Comparison of ENCODE assay signal across 19 cellular contexts in the genomic region with DNA sequence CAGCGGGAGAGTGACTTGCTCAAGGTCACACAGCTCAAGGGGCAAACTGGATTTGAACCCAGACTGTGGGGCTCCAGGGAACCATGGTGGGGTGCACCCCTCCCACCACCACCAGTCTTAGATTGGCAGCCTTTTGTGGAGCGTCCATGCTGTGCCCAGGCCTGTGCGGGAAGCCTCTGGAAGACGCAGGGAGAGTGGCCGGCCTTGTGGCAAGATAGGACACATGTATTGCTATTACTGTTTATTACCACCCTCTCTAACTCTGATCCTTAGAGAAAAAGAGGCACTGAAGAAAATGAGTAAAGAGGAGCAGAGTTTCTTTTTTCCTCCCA.
"Had no signal": no experiment of that assay in that cellular context is flagged by ENCODE, and none has a peak within 500 bp of the region (broad histone marks: within the 10 kb centered on the region; RNA-seq: fewer than 3 reads in every experiment).

No MANE protein-coding gene starts in this region.

- H3K4me3 Mint-ChIP-seq: dendritic cell treated with granulocyte-macrophage colony-stimulating factor and Interleukin-4, amounts not matched to agents 40 ng/mL and 50 ng/mL, for 4 days; stimulated activated memory B cell treated with anti-CD40 and anti-IgM and Interleukin-4, amounts not matched to agents 10 μg/mL and 1 μg/mL and 100 μg/mL, for 72 hours had no signal

- H3K36me3 ChIP-seq: ascending aorta, prostate gland, right lobe of liver, thoracic aorta, WERI-Rb-1 had no signal

- H3K27ac Mint-ChIP-seq: dendritic cell treated with granulocyte-macrophage colony-stimulating factor and Interleukin-4, amounts not matched to agents 40 ng/mL and 50 ng/mL, for 4 days; stimulated activated memory B cell treated with anti-CD40 and anti-IgM and Interleukin-4, amounts not matched to agents 10 μg/mL and 1 μg/mL and 100 μg/mL, for 72 hours had no signal

- H3K27ac ChIP-seq: ascending aorta, prostate gland, right lobe of liver, thoracic aorta, WERI-Rb-1 had no signal

- H3K9me3 Mint-ChIP-seq: dendritic cell treated with granulocyte-macrophage colony-stimulating factor and Interleukin-4, amounts not matched to agents 40 ng/mL and 50 ng/mL, for 4 days; stimulated activated memory B cell treated with anti-CD40 and anti-IgM and Interleukin-4, amounts not matched to agents 10 μg/mL and 1 μg/mL and 100 μg/mL, for 72 hours had no signal

- H3K4me1 ChIP-seq: ascending aorta, prostate gland, right lobe of liver had no signal

- H3K9me3 ChIP-seq: ascending aorta, prostate gland, right lobe of liver, thoracic aorta had no signal

- H3K4me3 ChIP-seq: ascending aorta, prostate gland, right lobe of liver, thoracic aorta had no signal

- H3K36me3 Mint-ChIP-seq: stimulated activated memory B cell treated with anti-CD40 and anti-IgM and Interleukin-4, amounts not matched to agents 10 μg/mL and 1 μg/mL and 100 μg/mL, for 72 hours had no signal

- H3K27me3 Mint-ChIP-seq: stimulated activated memory B cell treated with anti-CD40 and anti-IgM and Interleukin-4, amounts not matched to agents 10 μg/mL and 1 μg/mL and 100 μg/mL, for 72 hours had no signal

- DNase-seq: activated CD4-positive, alpha-beta T cell treated with anti-CD3 and anti-CD28 coated beads for 1 hour; activated CD8-positive, alpha-beta memory T cell treated with anti-CD3 and anti-CD28 coated beads for 24 hours; activated CD8-positive, alpha-beta memory T cell treated with anti-CD3 and anti-CD28 coated beads, Interleukin-2, amount 50 U/mL, for 48 hours; activated effector memory CD4-positive, alpha-beta T cell treated with anti-CD3 and anti-CD28 coated beads, Interleukin-2, amount 50 U/mL, for 16 hours; activated naive CD4-positive, alpha-beta T cell treated with anti-CD3 and anti-CD28 coated beads, Interleukin-2, amount 50 U/mL, for 16 hours; activated T-cell treated with anti-CD3 and anti-CD28 coated beads, Interleukin-2, amount 50 U/mL, for 48 hours; cerebellar nuclear complex; effector CD8-positive, alpha-beta T cell; islet precursor cell; mammary epithelial cell; right lobe of liver; stimulated activated CD4-positive, alpha-beta T cell treated with anti-CD3 and anti-CD28 coated beads, Interleukin-4, amount 100 ng/mL, for 4 hours; T-helper 2 cell; WERI-Rb-1 had no signal

- H3K27me3 ChIP-seq: ascending aorta, right lobe of liver had no signal

- H3K4me1 Mint-ChIP-seq: stimulated activated memory B cell treated with anti-CD40 and anti-IgM and Interleukin-4, amounts not matched to agents 10 μg/mL and 1 μg/mL and 100 μg/mL, for 72 hours had no signal
